Comparison of ENCODE assay signal across 8 cellular contexts in the genomic region with DNA sequence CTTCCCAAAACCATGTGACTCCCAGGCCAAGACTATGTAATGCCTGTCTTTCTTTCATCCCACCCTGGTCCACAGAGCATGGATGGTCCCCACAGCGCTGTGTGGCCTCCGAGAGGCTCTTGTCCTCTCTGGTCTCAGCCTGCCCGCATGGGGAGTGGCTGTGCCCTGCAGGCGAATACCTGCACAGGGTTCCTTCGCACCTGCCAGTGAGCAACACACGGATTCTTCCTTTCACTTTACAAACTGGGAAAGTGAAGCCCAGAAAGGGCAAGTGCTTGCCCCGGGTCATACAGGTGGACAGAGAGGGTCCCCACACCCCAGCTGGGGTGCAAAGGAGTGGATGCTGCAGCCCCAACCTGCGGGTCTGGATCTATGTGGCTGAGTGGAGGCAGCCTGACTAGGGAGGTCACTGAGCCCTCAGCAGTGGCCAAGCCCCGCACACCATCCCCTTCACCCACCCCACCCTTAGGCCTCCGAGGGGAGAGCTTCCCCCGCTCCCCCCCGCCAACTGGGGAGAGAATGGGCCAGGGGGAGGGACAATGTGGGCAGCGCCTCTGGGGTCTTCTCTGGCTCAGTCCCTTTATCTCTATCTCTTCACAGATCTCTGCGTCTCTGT. TPM values are rescaled to one million over a fixed set of nuclear protein-coding genes. Genes with fewer than 3 reads are reported as not detected.
DNase-seq lines count a peak whose midpoint lies in the region; ATAC-seq, FAIRE-seq and TF ChIP-seq lines count a peak whose summit lies in the region.

No MANE protein-coding gene starts in this region.

- H2BK15ac ChIP-seq in neuronal stem cell (ENCODE audit: low read length) = peak overlapping the region; percentile 87

- H3K4me1 ChIP-seq in CD8-positive, alpha-beta T cell (ENCODE audit: insufficient read depth, low read length) = peaks cover 39% of the 10 kb centered on the region
- H3K4me1 ChIP-seq in Panc1 (ENCODE audit: control insufficient read depth, insufficient read depth, low read length) (no peaks in the 10 kb centered on the region; the same call in 1 of the 2 replicates), neuronal stem cell (ENCODE audit: control insufficient read depth in 2 of 2, insufficient read depth in 1 of 2, low read depth in 1 of 2, low read length in 2 of 2) (peaks cover 8 to 12% of the 10 kb centered on the region in 2 donors)

- CTCF ChIA-PET in CD8-positive, alpha-beta T cell (lab: Charles Lee) = interaction anchor here (0.6 to 1.3 kb wide), 3 partner anchors 87 to 237 kb away, joined by 3 to 6 read pairs (median 3); no protein-coding TSS in a partner anchor
- CTCF ChIA-PET in Panc1 (lab: Charles Lee) = interaction anchor here (0.5 kb wide), 1 partner anchor 76 kb away, joined by 4 read pairs; no protein-coding TSS in a partner anchor

- H3K27ac Mint-ChIP-seq in CD8-positive, alpha-beta T cell = peak overlapping the region; percentile 60

- no TSS peak for BruUV-seq in Panc1 (replicated peaks; lab: Mats Ljungman, UMichigan)

- H3K27ac ChIP-seq in CD8-positive, alpha-beta T cell (ENCODE audit: low read depth, low read length) = no peak overlapping the region
- H3K27ac ChIP-seq in Panc1 (ENCODE audit: low read length) (peak overlapping the region; percentile 68; the same call in 1 of the 2 replicates), neuronal stem cell (replicated peaks; ENCODE audit: low read length) (no peak overlapping the region)

- no peak overlapping the region for H4K91ac ChIP-seq in neuronal stem cell (ENCODE audit: low read depth, low read length, poor library complexity)

- peak overlapping the region; percentile 40 for H3K14ac ChIP-seq in neuronal stem cell (ENCODE audit: low read length)

- H3K4ac ChIP-seq in neuronal stem cell (ENCODE audit: low read length) = no peak overlapping the region

- peak overlapping the region; percentile 82 for H2BK12ac ChIP-seq in neuronal stem cell (ENCODE audit: low read length)

- H3K4me3 ChIP-seq in CD8-positive, alpha-beta T cell (ENCODE audit: low read depth, low read length) = peak overlapping the region; percentile 66
- H3K4me3 ChIP-seq in Panc1 (ENCODE audit: low read depth in 2 of 2, low read length in 2 of 2) = peak overlapping the region; percentile 47 to 67
- H3K4me3 ChIP-seq in epithelial cell of proximal tubule (ENCODE audit: low read depth, low read length) = peak overlapping the region; percentile 69
- H3K4me3 ChIP-seq in neuronal stem cell (ENCODE audit: low read length in 2 of 2) = peak overlapping the region; percentile 85 to 86

- no peaks in the 10 kb centered on the region for H3K27me3 Mint-ChIP-seq in CD8-positive, alpha-beta T cell (ENCODE audit: low read depth)

- intact Hi-C loops in CD8-positive, alpha-beta T cell (cut with DNase I, micrococcal nuclease) = loop anchor here in 1 of 2 experiments (5.0 kb wide), 2 partner anchors 248 to 358 kb away; a partner anchor contains a TSS
- intact Hi-C loops in Panc1 (cut with micrococcal nuclease; ENCODE audit: unreplicated experiment) = loop anchor here (10.0 kb wide), 1 partner anchor 74 kb away; a partner anchor contains a TSS

- H2AK5ac ChIP-seq in neuronal stem cell (ENCODE audit: low read depth, low read length) = peak overlapping the region; percentile 87

- H3K18ac ChIP-seq in neuronal stem cell (ENCODE audit: low read length) = peak overlapping the region; percentile 78

- H4K8ac ChIP-seq in neuronal stem cell (ENCODE audit: low read depth, low read length) = peak overlapping the region; percentile 86

- no peak overlapping the region for H3K9ac ChIP-seq in neuronal stem cell (ENCODE audit: low read depth, low read length, poor library complexity)

- TF ChIP-seq CTCF in CD8-positive, alpha-beta T cell (IDR thresholded peaks at IDR 0.05) = no peak
- TF ChIP-seq CTCF in Panc1 (IDR thresholded peaks at IDR 0.05) (no peak), epithelial cell of proximal tubule (conservative IDR thresholded peaks at IDR 0.05; ENCODE audit: low read depth, low read length) (no peak), D721Med (IDR thresholded peaks at IDR 0.05; ENCODE audit: insufficient read depth, missing control alignments) (no peak)

- POLR2A ChIA-PET in CD8-positive, alpha-beta T cell (lab: Charles Lee) = no interaction called here
- POLR2A ChIA-PET in Panc1 (lab: Charles Lee) = no interaction called here

- H3K9me3 ChIP-seq in CD8-positive, alpha-beta T cell (ENCODE audit: low read length) = no peaks in the 10 kb centered on the region
- no peaks in the 10 kb centered on the region for H3K9me3 ChIP-seq in Panc1 (ENCODE audit: control insufficient read depth, insufficient read depth, low read depth, low read length)
- no peaks in the 10 kb centered on the region for H3K9me3 ChIP-seq in neuronal stem cell (replicated peaks in 1 of 2; ENCODE audit: control insufficient read depth in 2 of 2, insufficient read depth in 1 of 2, low read depth in 1 of 2, low read length in 2 of 2)

- peak overlapping the region; percentile 93 for H2BK120ac ChIP-seq in neuronal stem cell (ENCODE audit: low read depth, low read length)

- H3K27me3 ChIP-seq in CD8-positive, alpha-beta T cell (ENCODE audit: insufficient read depth, low read length) = no peaks in the 10 kb centered on the region
- H3K27me3 ChIP-seq in Panc1 (ENCODE audit: control insufficient read depth, insufficient read depth, low read length) = no peaks in the 10 kb centered on the region
- peaks cover 0 to 8% (median 0%) of the 10 kb centered on the region in 3 experiments for H3K27me3 ChIP-seq in neuronal stem cell (ENCODE audit: control insufficient read depth in 3 of 3, insufficient read depth in 3 of 3, low read depth in 1 of 3, low read length in 3 of 3)

- peaks cover 35% of the 10 kb centered on the region for H3K4me1 Mint-ChIP-seq in CD8-positive, alpha-beta T cell (ENCODE audit: low read depth)

- in situ Hi-C loops in Panc1 (cut with HindIII; ENCODE audit: low pct_unique_long_range_greater_than_20kb, low sequenced_read_pairs) = no loop called here

- H2BK5ac ChIP-seq in neuronal stem cell (ENCODE audit: low read length) = peak overlapping the region; percentile 10

- peak overlapping the region; percentile 88 for H2AFZ ChIP-seq in neuronal stem cell (ENCODE audit: low read length)

- H3K79me1 ChIP-seq in neuronal stem cell (ENCODE audit: low read depth, low read length) = peaks cover 24% of the 10 kb centered on the region

- no peaks in the 10 kb centered on the region for H3K9me3 Mint-ChIP-seq in CD8-positive, alpha-beta T cell

- ATAC-seq in CD8-positive, alpha-beta T cell = no peak
- peak; percentile 20; the same call in 1 of the 2 replicates for ATAC-seq in Panc1

- H3K4me3 Mint-ChIP-seq in CD8-positive, alpha-beta T cell = peak overlapping the region; percentile 93

- no peaks in the 10 kb centered on the region for H3K36me3 ChIP-seq in CD8-positive, alpha-beta T cell (ENCODE audit: insufficient read depth, low read length)
- H3K36me3 ChIP-seq in Panc1 (ENCODE audit: control insufficient read depth, insufficient read depth, low read length) (no peaks in the 10 kb centered on the region; the same call in 1 of the 2 replicates), neuronal stem cell (replicated peaks in 1 of 2; ENCODE audit: control insufficient read depth in 2 of 2, insufficient read depth in 2 of 2, low read length in 2 of 2) (peaks cover 2 to 14% of the 10 kb centered on the region in 2 donors)

- H3K36me3 Mint-ChIP-seq in CD8-positive, alpha-beta T cell = peaks cover 4% of the 10 kb centered on the region

- WGBS in neuronal stem cell (ENCODE audit: extremely low coverage in 2 of 2, insufficient read length in 2 of 2, insufficient replicate concordance in 1 of 2), 2 donors = no CpG with 5 or more reads among the region's 14 CpGs

- H3K4me2 ChIP-seq in neuronal stem cell (ENCODE audit: insufficient read depth, low read length, poor library complexity, severe bottlenecking) = peak overlapping the region; percentile 90

- H3K23ac ChIP-seq in neuronal stem cell (ENCODE audit: low read depth, low read length, poor library complexity) = peak overlapping the region; percentile 48

- FAIRE-seq in D721Med (lab: Jason Lieb, UNC) = no peak

- DNase-seq in CD8-positive, alpha-beta T cell = no peak
- DNase-seq in Panc1 (ENCODE audit: low read depth, low spot score) (no peak), epithelial cell of proximal tubule (ENCODE audit: low read depth) (no peak), neuronal stem cell (ENCODE audit: low spot score) (no peak), T1000 (lab: John Stamatoyannopoulos, UW) (no peak), GM19240 (ENCODE audit: insufficient read length, low spot score) (no peak), D721Med (ENCODE audit: insufficient read length, low spot score) (no peak)
- DNase-seq in stimulated activated CD4-positive, alpha-beta T cell treated with anti-CD3 and anti-CD28 coated beads, Interleukin-12 subunit alpha, Interleukin-12 subunit beta, amount 100 ng/mL, for 4 hours = no peak

RNA-seq across cellular contexts. Expression of a gene that starts 0.7 kb away (rescaled TPM):
- 10 to 100 TPM; 17.2 to 19.9 TPM for total RNA-seq in CD8-positive, alpha-beta T cell
- total RNA-seq in Panc1 (2021; ENCODE audit: unreplicated experiment) (21.6 TPM), epithelial cell of proximal tubule (12.6 and 15.0 TPM in 2 replicates)
- 31.6 TPM for polyA plus RNA-seq in Panc1 (2012; ENCODE audit: insufficient read length)
- 38.8 TPM for polyA plus RNA-seq in neuronal stem cell (2013, experiment 1 of 2)
- 39.8 TPM for polyA plus RNA-seq in neuronal stem cell (2013, experiment 2 of 2)

RNA-seq across cellular contexts. Expression of a gene that starts 5.1 kb away (rescaled TPM):
- total RNA-seq in CD8-positive, alpha-beta T cell = not detected
- total RNA-seq in Panc1 (2021; ENCODE audit: unreplicated experiment) (0.08 TPM), epithelial cell of proximal tubule (0.12 TPM in 1 of 2 replicates, not detected in the other)
- polyA plus RNA-seq in Panc1 (2012; ENCODE audit: insufficient read length) = 0.10 TPM
- polyA plus RNA-seq in neuronal stem cell (2013, experiment 1 of 2) = 0.04 TPM
- polyA plus RNA-seq in neuronal stem cell (2013, experiment 2 of 2) = 0.04 TPM
